In genomic region chr2:32008811-32009478, GRCh38 we compare ENCODE assay signal across 8 cellular contexts. TPM values are rescaled to one million over a fixed set of nuclear protein-coding genes. Genes with fewer than 3 reads are reported as not detected.
A peak's percentile ranks its signal among the peaks of the same experiment; 100 is the strongest.
DNase-seq lines count a peak whose midpoint lies in the region; ATAC-seq, FAIRE-seq and TF ChIP-seq lines count a peak whose summit lies in the region.

No MANE protein-coding gene starts in this region.

- no peak for TF ChIP-seq EP300 in H1 (IDR thresholded peaks at IDR 0.05; ENCODE audit: borderline replicate concordance in 1 of 2, low read depth in 2 of 2, low read length in 2 of 2)

- H3K4me1 Mint-ChIP-seq in natural killer cell = peaks cover 47 to 60% of the 10 kb centered on the region in 2 donors

- H3K9ac ChIP-seq in H1 (replicated peaks in 1 of 4; ENCODE audit: extremely low read depth in 1 of 4, low read depth in 3 of 4, low read length in 3 of 4) = peak overlapping the region in 3 of 4 experiments; percentile 15 to 71 (median 54); a peak in 2 of 7 replicates

- H2BK20ac ChIP-seq in H1 (ENCODE audit: low read length) = no peak overlapping the region

- DNase-seq in AG08396 (ENCODE audit: low spot score) (peak; percentile 27), GM12864 (ENCODE audit: low read depth) (no peak), SK-N-DZ (ENCODE audit: low spot score) (peak; percentile 18), H1 (ENCODE audit: low read depth in 1 of 2, low spot score in 2 of 2) (no peak), natural killer cell (no peak), NCI-H446 (lab: John Stamatoyannopoulos, UW) (no peak)

- TF ChIP-seq POLR2A in H1 (IDR thresholded peaks at IDR 0.05; ENCODE audit: control extremely low read depth in 1 of 2, low read depth in 2 of 2, low read length in 2 of 2) = no peak

- POLR2A ChIA-PET in H1 (lab: Charles Lee; ENCODE audit: partially characterized antibody) = interaction anchor here (0.6 to 2.3 kb wide), 4 partner anchors 16 to 71 kb away, joined by 3 to 10 read pairs (median 3); partner anchors contain the start of gene DPY30

- peak overlapping the region; percentile 71 to 85 for H3K4me2 ChIP-seq in H1 (ENCODE audit: insufficient read depth in 1 of 2, low read depth in 2 of 2, low read length in 2 of 2)

- H3K36me3 Mint-ChIP-seq in natural killer cell = no peaks in the 10 kb centered on the region

- no peak for TF ChIP-seq CTCF in GM12864 (IDR thresholded peaks at IDR 0.05; ENCODE audit: low read depth, low read length, missing control alignments)
- TF ChIP-seq CTCF in H1 (IDR thresholded peaks at IDR 0.05; ENCODE audit: control extremely low read depth in 1 of 3, insufficient read depth in 1 of 3, low read depth in 1 of 3, low read length in 3 of 3) = no peak
- no peak for TF ChIP-seq CTCF in natural killer cell (IDR thresholded peaks at IDR 0.05)

- no peak overlapping the region for H3K27ac ChIP-seq in H1 (ENCODE audit: low read depth, low read length)

- H4K20me1 ChIP-seq in H1 (replicated peaks in 1 of 2; ENCODE audit: control insufficient read depth in 1 of 2, insufficient read depth in 2 of 2, low read length in 2 of 2) = peaks cover 8 to 15% of the 10 kb centered on the region in 2 experiments

- H3K9me3 ChIP-seq in H1 (ENCODE audit: insufficient read depth in 2 of 2, low read depth in 1 of 2, low read length in 1 of 2) = no peaks in the 10 kb centered on the region

- no peak overlapping the region for H2AK5ac ChIP-seq in H1 (ENCODE audit: low read depth, low read length)

- H2BK5ac ChIP-seq in H1 (ENCODE audit: low read depth, low read length) = 0 out of 2 replicates have a peak overlapping the region, but pooled peaks have one; percentile 24

- intact Hi-C loops in natural killer cell (cut with micrococcal nuclease) = loop anchor here (5.0 kb wide), 1 partner anchor 348 kb away; the partner anchor contains the start of gene BIRC6

- H3K27me3 ChIP-seq in H1 (replicated peaks in 1 of 4; ENCODE audit: control insufficient read depth in 3 of 4, extremely low read depth in 1 of 4, insufficient read depth in 3 of 4, low read length in 3 of 4) = no peaks in the 10 kb centered on the region

- no peak overlapping the region for H4K8ac ChIP-seq in H1 (ENCODE audit: extremely low read depth, insufficient read depth, low read length)

- WGBS in H1 (ENCODE audit: extremely low coverage in 1 of 2, insufficient coverage in 1 of 2, insufficient read length in 1 of 2, insufficient replicate concordance in 2 of 2, low coverage in 1 of 2, low lambda C conversion rate in 2 of 2, missing lambda C conversion rate in 1 of 2), 2 experiments = 7% methylated on average over 9 of the region's 9 CpGs; no CpG with 5 or more reads in 1 of the 2 experiments

- H3K18ac ChIP-seq in H1 (ENCODE audit: extremely low read depth, low read length) = no peak overlapping the region

- H3K9me3 Mint-ChIP-seq in natural killer cell = no peaks in the 10 kb centered on the region

- H3K27me3 Mint-ChIP-seq in natural killer cell (ENCODE audit: low read depth in 2 of 2) = no peaks in the 10 kb centered on the region

- H4K91ac ChIP-seq in H1 (replicated peaks; ENCODE audit: insufficient read length, low read length) = no peak overlapping the region

- H2BK15ac ChIP-seq in H1 (ENCODE audit: low read length) = no peak overlapping the region

- H3K27ac Mint-ChIP-seq in natural killer cell = peak overlapping the region; percentile 72 to 82

- peaks cover 5 to 54% of the 10 kb centered on the region in 2 experiments for H3K79me2 ChIP-seq in H1 (ENCODE audit: control insufficient read depth in 1 of 2, insufficient read depth in 2 of 2, low read length in 2 of 2)

- ATAC-seq in natural killer cell = no peak
- ATAC-seq in activated CD4-positive, CD25-positive, alpha-beta regulatory T cell treated with anti-CD3 and anti-CD28 coated beads, Interleukin-2, amount 50 U/mL, for 24 hours = no peak
- ATAC-seq in GM21515 (IDR thresholded peaks at IDR 0.05; ENCODE audit: unreplicated experiment) = no peak

- no peaks in the 10 kb centered on the region; a peak in 1 of 8 replicates for H3K36me3 ChIP-seq in H1 (ENCODE audit: control insufficient read depth in 2 of 4, insufficient read depth in 4 of 4, low read length in 3 of 4)

- no peak overlapping the region for H2BK120ac ChIP-seq in H1 (replicated peaks; ENCODE audit: low read depth, low read length)

- peak overlapping the region; percentile 7 for H3K56ac ChIP-seq in H1 (replicated peaks; ENCODE audit: insufficient read length, low read depth, low read length)

- TF ChIP-seq RAD21 in H1 (IDR thresholded peaks at IDR 0.05 in 1 of 2, conservative IDR thresholded peaks at IDR 0.05 in 1 of 2; ENCODE audit: low read depth in 2 of 2, low read length in 2 of 2) = no peak

- FAIRE-seq in H1 (lab: Jason Lieb, UNC) = no peak

- no peak overlapping the region for H4K5ac ChIP-seq in H1 (ENCODE audit: insufficient read length, low read depth, low read length)

- CTCF ChIA-PET in H1 (lab: Charles Lee; ENCODE audit: partially characterized antibody) = interaction anchor here (0.9 to 1.9 kb wide), 2 partner anchors 76 to 120 kb away, joined by 3 to 4 read pairs; no protein-coding TSS in a partner anchor

- H3K79me1 ChIP-seq in H1 (ENCODE audit: low read depth, low read length) = peaks cover 3% of the 10 kb centered on the region; the same call in 1 of the 2 replicates

- peaks cover 8% of the 10 kb centered on the region for H3K23me2 ChIP-seq in H1 (ENCODE audit: low read depth, low read length)

- H3K14ac ChIP-seq in H1 (ENCODE audit: insufficient read length) = no peak overlapping the region

- H3K4me3 ChIP-seq in GM12864 (ENCODE audit: low read depth, low read length) (peak overlapping the region; percentile 88), H1 (ENCODE audit: extremely low read depth in 1 of 4, insufficient read depth in 2 of 4, low read depth in 3 of 4, low read length in 4 of 4) (peak overlapping the region; percentile 58 to 99 (median 81))

- H2AFZ ChIP-seq in H1 (ENCODE audit: low read length) = no peak overlapping the region

- no peak overlapping the region for H3K4ac ChIP-seq in H1 (replicated peaks; ENCODE audit: insufficient read length, low read depth, low read length)

- H3K4me1 ChIP-seq in H1 (replicated peaks in 1 of 4; ENCODE audit: control insufficient read depth in 3 of 4, insufficient read depth in 4 of 4, low read length in 3 of 4) = peaks cover 0 to 13% (median 3%) of the 10 kb centered on the region in 4 experiments; a peak in 4 of 7 replicates

- no peak overlapping the region for H3K23ac ChIP-seq in H1 (ENCODE audit: insufficient read length)

- peak overlapping the region; percentile 88 for H3K4me3 Mint-ChIP-seq in natural killer cell

- H2BK12ac ChIP-seq in H1 (ENCODE audit: low read depth, low read length) = no peak overlapping the region

TF ChIP-seq in H1, 55 proteins besides CTCF, POLR2A, EP300 and RAD21:
- 0 out of 4 replicates have a peak, but pooled peaks of 1 of the 2 experiments have one; percentile 63 for TF ChIP-seq SIN3A (conservative IDR thresholded peaks at IDR 0.05 in 1 of 2, IDR thresholded peaks at IDR 0.05 in 1 of 2; ENCODE audit: low read depth in 1 of 2, low read length in 2 of 2)
- peak; percentile 82 for TF ChIP-seq SAP30 (IDR thresholded peaks at IDR 0.05; ENCODE audit: insufficient read depth, insufficient replicate concordance, low read length)
- TF ChIP-seq SUZ12 (IDR thresholded peaks at IDR 0.05; ENCODE audit: low read length) = no peak

RNA-seq across cellular contexts. Expression of gene MEMO1, which starts 1.9 kb away (rescaled TPM):
- 31.9 and 34.7 TPM in 2 replicates for polyA plus RNA-seq in SK-N-DZ (2014; cell fraction: cytosol; rRNA removed)
- polyA plus RNA-seq in SK-N-DZ (2014; cell fraction: nucleus; rRNA removed) = 16.4 and 26.5 TPM in 2 replicates
- total RNA-seq in H1 (2021; fragmentation: NEBNext Ultra II Directional; extraction: Animal tissue kit (Norgen Biotek cat#: 25700)) = 52.8 and 54.7 TPM in 2 replicates
- polyA plus RNA-seq in H1 (2011; rRNA removed) = 17.6 and 26.9 TPM in 2 replicates
- polyA plus RNA-seq in H1 (2011; cell fraction: cytosol; rRNA removed) = 26.9 TPM
- polyA plus RNA-seq in H1 (2011; cell fraction: nucleus; rRNA removed) = 28.8 TPM
- polyA plus RNA-seq in H1 (2012, experiment 1 of 2) = 28.7 to 38.6 TPM (median 32.2 TPM) in 4 replicates
- 28.5 TPM for polyA plus RNA-seq in H1 (2012, experiment 2 of 2)
- polyA plus RNA-seq in H1 (2013, experiment 1 of 2) = 17.9 TPM
- 22.5 TPM for polyA plus RNA-seq in H1 (2013, experiment 2 of 2)
- 39.7 and 50.1 TPM in 2 replicates for polyA minus RNA-seq in H1 (2011; rRNA and poly(A)+ RNA removed)
- 33.2 TPM for polyA minus RNA-seq in H1 (2011; cell fraction: cytosol; rRNA and poly(A)+ RNA removed)
- polyA minus RNA-seq in H1 (2011; cell fraction: nucleus; rRNA and poly(A)+ RNA removed) = 36.5 TPM
- 10 to 100 TPM; 48.6 to 51.9 (median 51.7) TPM for total RNA-seq in natural killer cell

RNA-seq across cellular contexts. Expression of gene DPY30, which starts 30.7 kb away (rescaled TPM):
- 126 and 128 TPM in 2 replicates for polyA plus RNA-seq in SK-N-DZ (2014; cell fraction: cytosol; rRNA removed)
- polyA plus RNA-seq in SK-N-DZ (2014; cell fraction: nucleus; rRNA removed) = 39.7 and 79.3 TPM in 2 replicates
- total RNA-seq in H1 (2021; fragmentation: NEBNext Ultra II Directional; extraction: Animal tissue kit (Norgen Biotek cat#: 25700)) = 150 and 157 TPM in 2 replicates
- polyA plus RNA-seq in H1 (2011; rRNA removed) = 97.0 and 139 TPM in 2 replicates
- polyA plus RNA-seq in H1 (2011; cell fraction: cytosol; rRNA removed) = 196 TPM
- 31.1 TPM for polyA plus RNA-seq in H1 (2011; cell fraction: nucleus; rRNA removed)
- 143 to 182 TPM (median 169 TPM) in 4 replicates for polyA plus RNA-seq in H1 (2012, experiment 1 of 2)
- 64.4 TPM for polyA plus RNA-seq in H1 (2012, experiment 2 of 2)
- polyA plus RNA-seq in H1 (2013, experiment 1 of 2) = 166 TPM
- polyA plus RNA-seq in H1 (2013, experiment 2 of 2) = 159 TPM
- 36.9 and 43.5 TPM in 2 replicates for polyA minus RNA-seq in H1 (2011; rRNA and poly(A)+ RNA removed)
- 46.8 TPM for polyA minus RNA-seq in H1 (2011; cell fraction: cytosol; rRNA and poly(A)+ RNA removed)
- polyA minus RNA-seq in H1 (2011; cell fraction: nucleus; rRNA and poly(A)+ RNA removed) = 26.7 TPM
- total RNA-seq in natural killer cell = 10 to 100 TPM; 24.3 to 36.6 (median 25.7) TPM

RNA-seq across cellular contexts. Expression of gene SPAST, which starts 54.4 kb away (rescaled TPM):
- polyA plus RNA-seq in SK-N-DZ (2014; cell fraction: cytosol; rRNA removed) = 30.6 and 32.4 TPM in 2 replicates
- polyA plus RNA-seq in SK-N-DZ (2014; cell fraction: nucleus; rRNA removed) = 11.3 and 12.9 TPM in 2 replicates
- total RNA-seq in H1 (2021; fragmentation: NEBNext Ultra II Directional; extraction: Animal tissue kit (Norgen Biotek cat#: 25700)) = 31.9 and 36.0 TPM in 2 replicates
- 3.1 and 4.4 TPM in 2 replicates for polyA plus RNA-seq in H1 (2011; rRNA removed)
- polyA plus RNA-seq in H1 (2011; cell fraction: cytosol; rRNA removed) = 6.5 TPM
- polyA plus RNA-seq in H1 (2011; cell fraction: nucleus; rRNA removed) = 7.7 TPM
- 7.9 to 17.9 TPM (median 11.9 TPM) in 4 replicates for polyA plus RNA-seq in H1 (2012, experiment 1 of 2)
- 0.84 TPM for polyA plus RNA-seq in H1 (2012, experiment 2 of 2)
- polyA plus RNA-seq in H1 (2013, experiment 1 of 2) = 24.8 TPM
- polyA plus RNA-seq in H1 (2013, experiment 2 of 2) = 25.8 TPM
- polyA minus RNA-seq in H1 (2011; rRNA and poly(A)+ RNA removed) = 17.1 and 22.7 TPM in 2 replicates
- 18.6 TPM for polyA minus RNA-seq in H1 (2011; cell fraction: cytosol; rRNA and poly(A)+ RNA removed)
- polyA minus RNA-seq in H1 (2011; cell fraction: nucleus; rRNA and poly(A)+ RNA removed) = 29.4 TPM
- total RNA-seq in natural killer cell = 10 to 100 TPM; 16.8 to 27.5 (median 22.5) TPM

Comparison
In these comparisons a context has a peak if more than half of its experiments do, and no peak if none do; other contexts are left out.
1. DNase-seq: peak in AG08396 (single experiment) and SK-N-DZ (single experiment); none in GM12864 (single experiment), H1 (0 of 2), natural killer cell (single experiment) and NCI-H446 (0 of 2).